In genomic region chr12:56007148-56007891, GRCh38 we compare ENCODE assay signal across 8 cellular contexts. TPM values are rescaled to one million over a fixed set of nuclear protein-coding genes. Genes with fewer than 3 reads are reported as not detected.
DNase-seq lines count a peak whose midpoint lies in the region; ATAC-seq lines count a peak whose summit lies in the region.

No MANE protein-coding gene starts in this region.

- H3K9me2 ChIP-seq in Karpas-422 (replicated peaks; ENCODE audit: insufficient read depth, low read length) = no peaks in the 10 kb centered on the region

- peaks cover 0 to 2% of the 10 kb centered on the region in 2 donors for H3K27me3 Mint-ChIP-seq in CD8-positive, alpha-beta memory T cell
- no peaks in the 10 kb centered on the region for H3K27me3 Mint-ChIP-seq in activated T-helper 17 cell treated with anti-CD3 and anti-CD28 coated beads, Interleukin-2, amount 50 U/mL, for 72 hours
- no peaks in the 10 kb centered on the region for H3K27me3 Mint-ChIP-seq in naive thymus-derived CD4-positive, alpha-beta T cell

- H3K9me3 ChIP-seq in CD8-positive, alpha-beta memory T cell (ENCODE audit: low read length) = no peaks in the 10 kb centered on the region
- H3K9me3 ChIP-seq in Karpas-422 (ENCODE audit: low read length) = no peaks in the 10 kb centered on the region
- no peaks in the 10 kb centered on the region for H3K9me3 ChIP-seq in naive thymus-derived CD4-positive, alpha-beta T cell (ENCODE audit: control insufficient read depth in 2 of 3, low read length in 3 of 3)

- H3K9me3 Mint-ChIP-seq in CD8-positive, alpha-beta memory T cell = no peaks in the 10 kb centered on the region
- no peaks in the 10 kb centered on the region for H3K9me3 Mint-ChIP-seq in activated T-helper 17 cell treated with anti-CD3 and anti-CD28 coated beads, Interleukin-2, amount 50 U/mL, for 72 hours
- no peaks in the 10 kb centered on the region for H3K9me3 Mint-ChIP-seq in naive thymus-derived CD4-positive, alpha-beta T cell
- no peaks in the 10 kb centered on the region for H3K9me3 Mint-ChIP-seq in stimulated activated effector memory CD8-positive, alpha-beta T cell treated with anti-CD3 and anti-CD28 coated beads, Interleukin-12 subunit alpha, Interleukin-12 subunit beta, amount 100 ng/mL, for 72 hours

- H3K9ac ChIP-seq in Karpas-422 (ENCODE audit: low read length) = peak overlapping the region; percentile 77

- H3K4me2 ChIP-seq in Karpas-422 (ENCODE audit: low read depth, low read length, poor library complexity, severe bottlenecking) = peak overlapping the region; percentile 80

- H3K27ac ChIP-seq in CD8-positive, alpha-beta memory T cell (ENCODE audit: low read depth, low read length) = peak overlapping the region; percentile 45
- peak overlapping the region; percentile 55; the same call in 1 of the 2 replicates for H3K27ac ChIP-seq in Karpas-422 (ENCODE audit: low read length)
- H3K27ac ChIP-seq in naive thymus-derived CD4-positive, alpha-beta T cell (ENCODE audit: low read depth, low read length) = peak overlapping the region; percentile 69

- H3K27me3 ChIP-seq in CD8-positive, alpha-beta memory T cell (ENCODE audit: insufficient read depth, low read length, poor library complexity, severe bottlenecking) = no peaks in the 10 kb centered on the region
- H3K27me3 ChIP-seq in Karpas-422 (ENCODE audit: low read length) = no peaks in the 10 kb centered on the region
- H3K27me3 ChIP-seq in naive thymus-derived CD4-positive, alpha-beta T cell (ENCODE audit: control insufficient read depth in 2 of 2, insufficient read depth in 2 of 2, low read length in 2 of 2) = no peaks in the 10 kb centered on the region

- peaks cover 0 to 5% (median 1%) of the 10 kb centered on the region in 3 donors for H3K36me3 Mint-ChIP-seq in CD8-positive, alpha-beta memory T cell
- no peaks in the 10 kb centered on the region for H3K36me3 Mint-ChIP-seq in activated T-helper 17 cell treated with anti-CD3 and anti-CD28 coated beads, Interleukin-2, amount 50 U/mL, for 72 hours (ENCODE audit: low read depth)
- peaks cover 0 to 3% (median 0%) of the 10 kb centered on the region in 5 donors for H3K36me3 Mint-ChIP-seq in naive thymus-derived CD4-positive, alpha-beta T cell
- no peaks in the 10 kb centered on the region for H3K36me3 Mint-ChIP-seq in stimulated activated effector memory CD8-positive, alpha-beta T cell treated with anti-CD3 and anti-CD28 coated beads, Interleukin-12 subunit alpha, Interleukin-12 subunit beta, amount 100 ng/mL, for 72 hours

- H3K4me3 Mint-ChIP-seq in CD8-positive, alpha-beta memory T cell = peak overlapping the region; percentile 75 to 92 (median 85)
- peak overlapping the region; percentile 87 for H3K4me3 Mint-ChIP-seq in activated T-helper 17 cell treated with anti-CD3 and anti-CD28 coated beads, Interleukin-2, amount 50 U/mL, for 72 hours
- H3K4me3 Mint-ChIP-seq in naive thymus-derived CD4-positive, alpha-beta T cell = peak overlapping the region; percentile 80 to 94 (median 88)
- peak overlapping the region; percentile 68 for H3K4me3 Mint-ChIP-seq in stimulated activated effector memory CD8-positive, alpha-beta T cell treated with anti-CD3 and anti-CD28 coated beads, Interleukin-12 subunit alpha, Interleukin-12 subunit beta, amount 100 ng/mL, for 72 hours

- no peaks in the 10 kb centered on the region for H3K79me2 ChIP-seq in Karpas-422 (ENCODE audit: low read length)

- H4K20me1 ChIP-seq in Karpas-422 (ENCODE audit: insufficient read depth, low read depth, low read length) = no peaks in the 10 kb centered on the region

- peak overlapping the region; percentile 83 for H2AFZ ChIP-seq in Karpas-422 (ENCODE audit: low read length)

- H3K4me1 ChIP-seq in CD8-positive, alpha-beta memory T cell (ENCODE audit: insufficient read depth, low read length) = peaks cover 11% of the 10 kb centered on the region
- peaks cover 10% of the 10 kb centered on the region for H3K4me1 ChIP-seq in Karpas-422 (ENCODE audit: low read length)
- peaks cover 10% of the 10 kb centered on the region in 2 donors for H3K4me1 ChIP-seq in naive thymus-derived CD4-positive, alpha-beta T cell (ENCODE audit: control insufficient read depth in 2 of 2, insufficient read depth in 2 of 2, low read length in 2 of 2)

- POLR2A ChIA-PET in CD8-positive, alpha-beta memory T cell (lab: Charles Lee) = interaction anchor here (0.6 to 1.7 kb wide), 4 partner anchors 33 to 263 kb away, joined by 3 to 7 read pairs (median 6); partner anchors contain the start of genes ORMDL2, RAB5B and SARNP
- POLR2A ChIA-PET in naive thymus-derived CD4-positive, alpha-beta T cell (lab: Charles Lee) = interaction anchor here (0.6 to 1.5 kb wide), 6 partner anchors 11 to 1613 kb away, joined by 3 to 9 read pairs (median 6); partner anchors contain the start of genes DNAJC14 and RAB5B

- H3K4me1 Mint-ChIP-seq in CD8-positive, alpha-beta memory T cell = peaks cover 17 to 28% (median 19%) of the 10 kb centered on the region in 3 donors
- peaks cover 11% of the 10 kb centered on the region for H3K4me1 Mint-ChIP-seq in activated T-helper 17 cell treated with anti-CD3 and anti-CD28 coated beads, Interleukin-2, amount 50 U/mL, for 72 hours
- peaks cover 16 to 35% (median 29%) of the 10 kb centered on the region in 7 donors for H3K4me1 Mint-ChIP-seq in naive thymus-derived CD4-positive, alpha-beta T cell
- peaks cover 18% of the 10 kb centered on the region for H3K4me1 Mint-ChIP-seq in stimulated activated effector memory CD8-positive, alpha-beta T cell treated with anti-CD3 and anti-CD28 coated beads, Interleukin-12 subunit alpha, Interleukin-12 subunit beta, amount 100 ng/mL, for 72 hours

- peak overlapping the region; percentile 61 for H3K4me3 ChIP-seq in CD8-positive, alpha-beta memory T cell (ENCODE audit: low read length)
- peak overlapping the region; percentile 74 for H3K4me3 ChIP-seq in Karpas-422 (ENCODE audit: low read length)
- H3K4me3 ChIP-seq in naive thymus-derived CD4-positive, alpha-beta T cell (ENCODE audit: low read length) = peak overlapping the region; percentile 57

- DNase-seq in CD8-positive, alpha-beta memory T cell = peak; percentile 59 to 78 (median 66)
- DNase-seq in Karpas-422 (peak; percentile 95), RPMI8226 (peak; percentile 89), fibroblast of peridontal ligament (ENCODE audit: extremely low read depth) (peak; percentile 81)
- peak; percentile 55 to 76 (median 70) for DNase-seq in naive thymus-derived CD4-positive, alpha-beta T cell
- DNase-seq in stimulated activated effector memory CD8-positive, alpha-beta T cell treated with anti-CD3 and anti-CD28 coated beads, Interleukin-12 subunit alpha, Interleukin-12 subunit beta, amount 100 ng/mL, for 72 hours (ENCODE audit: low spot score in 2 of 2) = peak; percentile 55 to 81

- H3K36me3 ChIP-seq in CD8-positive, alpha-beta memory T cell (ENCODE audit: insufficient read depth, low read length) = no peaks in the 10 kb centered on the region
- no peaks in the 10 kb centered on the region for H3K36me3 ChIP-seq in Karpas-422 (ENCODE audit: insufficient read depth, low read length)
- H3K36me3 ChIP-seq in naive thymus-derived CD4-positive, alpha-beta T cell (ENCODE audit: control insufficient read depth in 2 of 3, insufficient read depth in 3 of 3, low read length in 3 of 3) = no peaks in the 10 kb centered on the region

- peak overlapping the region; percentile 5 to 94 (median 88) for H3K27ac Mint-ChIP-seq in CD8-positive, alpha-beta memory T cell
- peak overlapping the region; percentile 84 for H3K27ac Mint-ChIP-seq in activated T-helper 17 cell treated with anti-CD3 and anti-CD28 coated beads, Interleukin-2, amount 50 U/mL, for 72 hours
- H3K27ac Mint-ChIP-seq in naive thymus-derived CD4-positive, alpha-beta T cell = peak overlapping the region; percentile 48 to 92 (median 84)
- peak overlapping the region; percentile 33 for H3K27ac Mint-ChIP-seq in stimulated activated effector memory CD8-positive, alpha-beta T cell treated with anti-CD3 and anti-CD28 coated beads, Interleukin-12 subunit alpha, Interleukin-12 subunit beta, amount 100 ng/mL, for 72 hours

- intact Hi-C loops in naive thymus-derived CD4-positive, alpha-beta T cell (cut with micrococcal nuclease) = loop anchor here (1.0 to 2.0 kb wide), 4 partner anchors 13 to 34 kb away; partner anchors contain the start of genes IKZF4 (in 2 of the 2) and RPS26 (in 1 of the 2)

- peak; percentile 85 for ATAC-seq in GM21423 (IDR thresholded peaks at IDR 0.05; ENCODE audit: unreplicated experiment)
- peak; percentile 88 for ATAC-seq in activated T-helper 17 cell treated with anti-CD3 and anti-CD28 coated beads, Interleukin-2, amount 50 U/mL, for 72 hours (replicated peaks)
- ATAC-seq in naive thymus-derived CD4-positive, alpha-beta T cell = peak; percentile 91
- ATAC-seq in stimulated activated effector memory CD8-positive, alpha-beta T cell treated with anti-CD3 and anti-CD28 coated beads, Interleukin-12 subunit alpha, Interleukin-12 subunit beta, amount 100 ng/mL, for 72 hours = peak; percentile 85

- CTCF ChIA-PET in CD8-positive, alpha-beta memory T cell (lab: Charles Lee) = interaction anchor here (0.8 to 2.1 kb wide), 3 partner anchors 11 to 96 kb away, joined by 3 to 6 read pairs (median 4); partner anchors contain the start of gene PA2G4
- CTCF ChIA-PET in naive thymus-derived CD4-positive, alpha-beta T cell (lab: Charles Lee) = interaction anchor here (0.6 to 0.9 kb wide), 2 partner anchors 11 to 12 kb away, joined by 3 to 5 read pairs; partner anchors contain the start of gene SUOX

RNA-seq across cellular contexts. Expression of gene SUOX, which starts 10.2 kb away (rescaled TPM):
- 1 to 10 TPM; 2.3 to 2.5 TPM for total RNA-seq in CD8-positive, alpha-beta memory T cell
- 0.90 TPM for polyA plus RNA-seq in CD8-positive, alpha-beta memory T cell
- total RNA-seq in Karpas-422 (2014; rRNA removed; shearing (Covaris generic); ENCODE audit: low replicate concordance) = 3.1 and 11.0 TPM in 2 replicates
- 1 to 10 TPM; 3.4 to 3.5 TPM for total RNA-seq in activated T-helper 17 cell treated with anti-CD3 and anti-CD28 coated beads, Interleukin-2, amount 50 U/mL, for 72 hours
- 10 to 100 TPM in 1 of 5 experiments, 1 to 10 TPM in 4; 1.9 to 10.4 (median 7.1) TPM for total RNA-seq in naive thymus-derived CD4-positive, alpha-beta T cell
- polyA plus RNA-seq in naive thymus-derived CD4-positive, alpha-beta T cell = under 1 TPM; 0.14 to 0.21 TPM

RNA-seq across cellular contexts. Expression of gene IKZF4, which starts 13.5 kb away (rescaled TPM):
- total RNA-seq in CD8-positive, alpha-beta memory T cell = 10 to 100 TPM; 11.0 to 11.6 TPM
- 0.86 TPM for polyA plus RNA-seq in CD8-positive, alpha-beta memory T cell
- total RNA-seq in Karpas-422 (2014; rRNA removed; shearing (Covaris generic); ENCODE audit: low replicate concordance) = 1.0 and 7.4 TPM in 2 replicates
- 10 to 100 TPM; 19.1 to 20.3 TPM for total RNA-seq in activated T-helper 17 cell treated with anti-CD3 and anti-CD28 coated beads, Interleukin-2, amount 50 U/mL, for 72 hours
- total RNA-seq in naive thymus-derived CD4-positive, alpha-beta T cell = 10 to 100 TPM in 1 of 5 experiments, 1 to 10 TPM in 4; 3.6 to 37.8 (median 5.3) TPM
- 1 to 10 TPM in 1 of 2 donors, under 1 TPM in 1; 0.54 to 2.0 TPM for polyA plus RNA-seq in naive thymus-derived CD4-positive, alpha-beta T cell

RNA-seq across cellular contexts. Expression of gene RAB5B, which starts 33.4 kb away (rescaled TPM):
- 10 to 100 TPM; 36.6 to 38.3 TPM for total RNA-seq in CD8-positive, alpha-beta memory T cell
- 68.5 TPM for polyA plus RNA-seq in CD8-positive, alpha-beta memory T cell
- 43.8 and 62.4 TPM in 2 replicates for total RNA-seq in Karpas-422 (2014; rRNA removed; shearing (Covaris generic); ENCODE audit: low replicate concordance)
- total RNA-seq in activated T-helper 17 cell treated with anti-CD3 and anti-CD28 coated beads, Interleukin-2, amount 50 U/mL, for 72 hours = 10 to 100 TPM; 34.2 to 50.8 TPM
- total RNA-seq in naive thymus-derived CD4-positive, alpha-beta T cell = 100 to 1,000 TPM in 1 of 5 experiments, 10 to 100 TPM in 4; 45.2 to 109 (median 62.7) TPM
- 10 to 100 TPM; 69.6 to 86.7 TPM for polyA plus RNA-seq in naive thymus-derived CD4-positive, alpha-beta T cell

RNA-seq across cellular contexts. Expression of gene RPS26, which starts 34.4 kb away (rescaled TPM):
- 10 to 100 TPM; 48.8 to 59.9 TPM for total RNA-seq in CD8-positive, alpha-beta memory T cell
- polyA plus RNA-seq in CD8-positive, alpha-beta memory T cell = 1,127 TPM
- total RNA-seq in Karpas-422 (2014; rRNA removed; shearing (Covaris generic); ENCODE audit: low replicate concordance) = 417 and 1,471 TPM in 2 replicates
- total RNA-seq in activated T-helper 17 cell treated with anti-CD3 and anti-CD28 coated beads, Interleukin-2, amount 50 U/mL, for 72 hours = 10 to 100 TPM; 32.5 to 36.1 TPM
- total RNA-seq in naive thymus-derived CD4-positive, alpha-beta T cell = 10 to 100 TPM; 40.8 to 64.5 (median 46.4) TPM
- 100 to 1,000 TPM; 578 to 717 TPM for polyA plus RNA-seq in naive thymus-derived CD4-positive, alpha-beta T cell

RNA-seq across cellular contexts. Expression of gene CDK2, which starts 40.7 kb away (rescaled TPM):
- 100 to 1,000 TPM; 117 to 125 TPM for total RNA-seq in CD8-positive, alpha-beta memory T cell
- 8.2 TPM for polyA plus RNA-seq in CD8-positive, alpha-beta memory T cell
- total RNA-seq in Karpas-422 (2014; rRNA removed; shearing (Covaris generic); ENCODE audit: low replicate concordance) = 35.3 and 49.9 TPM in 2 replicates
- total RNA-seq in activated T-helper 17 cell treated with anti-CD3 and anti-CD28 coated beads, Interleukin-2, amount 50 U/mL, for 72 hours = 100 to 1,000 TPM; 101 to 104 TPM
- total RNA-seq in naive thymus-derived CD4-positive, alpha-beta T cell = 10 to 100 TPM; 19.0 to 77.2 (median 24.1) TPM
- polyA plus RNA-seq in naive thymus-derived CD4-positive, alpha-beta T cell = 1 to 10 TPM; 7.0 to 9.6 TPM

Comparison
In these comparisons a context has a peak if more than half of its experiments do, and no peak if none do; other contexts are left out.
1. Peak in every context shown above with its lines: DNase-seq, ATAC-seq, H3K4me3 ChIP-seq and H3K27ac ChIP-seq.
2. H3K27ac Mint-ChIP-seq: peak in every context shown above with its lines; median percentile 88 in CD8-positive, alpha-beta memory T cell; 84 in activated T-helper 17 cell treated with anti-CD3 and anti-CD28 coated beads, Interleukin-2, amount 50 U/mL, for 72 hours; 84 in naive thymus-derived CD4-positive, alpha-beta T cell; 33 in stimulated activated effector memory CD8-positive, alpha-beta T cell treated with anti-CD3 and anti-CD28 coated beads, Interleukin-12 subunit alpha, Interleukin-12 subunit beta, amount 100 ng/mL, for 72 hours.